ENCODE assay signal across 8 cellular contexts in the genomic region with DNA sequence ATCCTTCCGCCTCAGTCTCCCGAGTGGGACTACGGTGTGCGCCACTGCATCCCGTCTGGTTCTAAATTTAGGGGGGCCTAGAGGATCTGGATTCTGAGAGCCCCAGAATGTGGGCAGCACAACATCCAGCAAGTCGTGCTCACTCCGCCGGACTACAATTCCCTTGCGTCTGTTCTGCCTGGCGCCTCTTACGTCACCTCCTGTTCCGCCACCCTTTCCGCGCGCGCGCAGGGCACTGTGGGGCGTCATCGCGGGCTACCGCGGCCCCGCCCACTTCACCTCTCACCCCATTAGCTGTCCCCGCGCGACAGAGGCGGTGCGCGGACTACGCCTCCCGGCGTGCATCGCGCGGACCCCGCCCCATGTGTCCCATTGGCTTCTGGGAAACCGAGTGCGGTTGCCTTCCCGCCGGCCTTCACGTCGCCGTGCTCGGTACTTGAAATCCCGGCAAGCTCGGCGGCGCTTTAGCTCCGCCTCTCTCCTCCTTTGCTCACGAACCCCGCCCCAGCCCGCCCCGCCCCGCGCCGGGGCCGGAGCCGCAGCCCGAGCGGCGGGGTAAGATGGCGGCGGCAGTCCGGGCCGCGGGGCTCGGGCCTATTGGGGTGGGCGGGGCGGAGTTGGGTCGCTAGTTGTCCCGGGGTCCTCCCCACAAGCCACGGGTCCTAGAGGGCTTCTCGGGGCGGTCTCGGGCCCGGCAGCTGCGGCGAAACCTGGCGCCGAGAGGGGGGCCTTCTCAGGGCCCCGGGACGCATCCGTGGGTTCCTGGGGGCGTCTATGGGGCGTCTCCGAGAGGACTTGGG.
DNase-seq lines count a peak whose midpoint lies in the region; ATAC-seq and TF ChIP-seq lines count a peak whose summit lies in the region.

Gene SCAF1 (plus strand): TSS at position 522 of the 800 bp plus-strand sequence. CDS start 2,818 bp downstream, outside the sequence.

- DNase-seq in GM04504 (ENCODE audit: low read depth) (peak; percentile 99), NCI-H1092 (lab: John Stamatoyannopoulos, UW) (peak; percentile 97), germinal center (ENCODE audit: low spot score) (peak; percentile 96), non-pigmented ciliary epithelial cell (ENCODE audit: low read depth) (peak; percentile 97), superior temporal gyrus (ENCODE audit: extremely low spot score) (peak; percentile 99)

- peak within 1 kb of the TSS; percentile 97 for H3K4me3 Mint-ChIP-seq in activated naive CD4-positive, alpha-beta T cell treated with anti-CD3 and anti-CD28 coated beads, Interleukin-2, amount 50 U/mL, for 24 hours

- H3K4me1 Mint-ChIP-seq in activated naive CD4-positive, alpha-beta T cell treated with anti-CD3 and anti-CD28 coated beads, Interleukin-2, amount 50 U/mL, for 24 hours, result peaks cover 65% of the 10 kb centered on the region

- ATAC-seq in HG02571 (IDR thresholded peaks at IDR 0.05; ENCODE audit: unreplicated experiment), result peak; percentile 50
- peak; percentile 60 for ATAC-seq in SK-N-SH treated with all-trans-retinoic acid at 6 μM for 48 hours

- H3K36me3 Mint-ChIP-seq in activated naive CD4-positive, alpha-beta T cell treated with anti-CD3 and anti-CD28 coated beads, Interleukin-2, amount 50 U/mL, for 24 hours, result peaks cover 3% of the 10 kb centered on the region

- H3K27me3 Mint-ChIP-seq in activated naive CD4-positive, alpha-beta T cell treated with anti-CD3 and anti-CD28 coated beads, Interleukin-2, amount 50 U/mL, for 24 hours, result no peaks in the 10 kb centered on the region

- no peaks in the 10 kb centered on the region for H3K9me3 Mint-ChIP-seq in activated naive CD4-positive, alpha-beta T cell treated with anti-CD3 and anti-CD28 coated beads, Interleukin-2, amount 50 U/mL, for 24 hours

- H3K27ac Mint-ChIP-seq in activated naive CD4-positive, alpha-beta T cell treated with anti-CD3 and anti-CD28 coated beads, Interleukin-2, amount 50 U/mL, for 24 hours, result peak within 1 kb of the TSS; percentile 97

TF ChIP-seq in SK-N-SH treated with all-trans-retinoic acid at 6 μM for 48 hours, 23 proteins besides CTCF, POLR2A, EP300 and RAD21:
- TF ChIP-seq ZNF565 (CRISPR knock-in tag; conservative IDR thresholded peaks at IDR 0.05; ENCODE audit: low read depth) (no peak), GLIS3 (CRISPR knock-in tag; IDR thresholded peaks at IDR 0.05) (0 out of 2 replicates have a peak, but pooled peaks have one; percentile 34), ZFP3 (CRISPR knock-in tag; IDR thresholded peaks at IDR 0.05) (0 out of 2 replicates have a peak, but pooled peaks have one; percentile 44)
- TF ChIP-seq, protein P1, sequence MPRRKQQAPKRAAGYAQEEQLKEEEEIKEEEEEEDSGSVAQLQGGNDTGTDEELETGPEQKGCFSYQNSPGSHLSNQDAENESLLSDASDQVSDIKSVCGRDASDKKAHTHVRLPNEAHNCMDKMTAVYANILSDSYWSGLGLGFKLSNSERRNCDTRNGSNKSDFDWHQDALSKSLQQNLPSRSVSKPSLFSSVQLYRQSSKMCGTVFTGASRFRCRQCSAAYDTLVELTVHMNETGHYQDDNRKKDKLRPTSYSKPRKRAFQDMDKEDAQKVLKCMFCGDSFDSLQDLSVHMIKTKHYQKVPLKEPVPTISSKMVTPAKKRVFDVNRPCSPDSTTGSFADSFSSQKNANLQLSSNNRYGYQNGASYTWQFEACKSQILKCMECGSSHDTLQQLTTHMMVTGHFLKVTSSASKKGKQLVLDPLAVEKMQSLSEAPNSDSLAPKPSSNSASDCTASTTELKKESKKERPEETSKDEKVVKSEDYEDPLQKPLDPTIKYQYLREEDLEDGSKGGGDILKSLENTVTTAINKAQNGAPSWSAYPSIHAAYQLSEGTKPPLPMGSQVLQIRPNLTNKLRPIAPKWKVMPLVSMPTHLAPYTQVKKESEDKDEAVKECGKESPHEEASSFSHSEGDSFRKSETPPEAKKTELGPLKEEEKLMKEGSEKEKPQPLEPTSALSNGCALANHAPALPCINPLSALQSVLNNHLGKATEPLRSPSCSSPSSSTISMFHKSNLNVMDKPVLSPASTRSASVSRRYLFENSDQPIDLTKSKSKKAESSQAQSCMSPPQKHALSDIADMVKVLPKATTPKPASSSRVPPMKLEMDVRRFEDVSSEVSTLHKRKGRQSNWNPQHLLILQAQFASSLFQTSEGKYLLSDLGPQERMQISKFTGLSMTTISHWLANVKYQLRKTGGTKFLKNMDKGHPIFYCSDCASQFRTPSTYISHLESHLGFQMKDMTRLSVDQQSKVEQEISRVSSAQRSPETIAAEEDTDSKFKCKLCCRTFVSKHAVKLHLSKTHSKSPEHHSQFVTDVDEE (CRISPR knock-in tag; IDR thresholded peaks at IDR 0.05), result peak; percentile 82; the same call in 1 of the 2 replicates

Comparison
In these comparisons a context has a peak if more than half of its experiments do, and no peak if none do; other contexts are left out.
1. Peak in every context shown above with its lines: DNase-seq and ATAC-seq.